ENCODE assay signal across 1 cellular context in the genomic region with DNA sequence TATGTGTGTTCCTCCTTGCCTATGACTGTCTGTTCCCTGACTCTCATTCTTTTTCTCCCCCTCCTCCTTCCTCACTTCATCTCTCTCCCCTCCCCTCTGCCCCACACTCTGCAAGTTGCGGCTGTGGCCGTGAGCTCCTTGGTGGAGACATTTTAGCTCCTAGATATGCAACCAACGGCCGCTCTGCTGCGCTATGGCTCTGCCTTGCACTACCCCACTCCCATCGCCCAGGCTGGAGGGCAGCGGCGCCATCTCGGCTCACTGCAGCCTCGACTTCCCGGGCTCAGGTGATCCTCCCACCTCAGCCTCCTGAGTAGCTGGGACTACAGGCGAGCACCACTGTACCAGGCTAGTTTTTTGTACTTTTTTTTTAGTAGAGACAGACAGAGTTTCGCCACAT.
A peak's percentile ranks its signal among the peaks of the same experiment; 100 is the strongest.
TF ChIP-seq lines count a peak whose summit lies in the region.

No MANE protein-coding gene starts in this region.

TF ChIP-seq in HepG2, 621 proteins besides CTCF, POLR2A, EP300 and RAD21:
- TF ChIP-seq ZNF619 (CRISPR knock-in tag; IDR thresholded peaks at IDR 0.05) (no peak), ATF7-NPFF (CRISPR knock-in tag; IDR thresholded peaks at IDR 0.05; ENCODE audit: low read depth) (no peak), AKNA (CRISPR knock-in tag; IDR thresholded peaks at IDR 0.05; ENCODE audit: borderline replicate concordance) (no peak), ZNF770 (CRISPR knock-in tag; IDR thresholded peaks at IDR 0.05) (peak; percentile 25; the same call in 1 of the 2 replicates), ZNF687 (CRISPR knock-in tag; IDR thresholded peaks at IDR 0.05) (0 out of 2 replicates have a peak, but pooled peaks have one; percentile 19)
